In the genomic region with DNA sequence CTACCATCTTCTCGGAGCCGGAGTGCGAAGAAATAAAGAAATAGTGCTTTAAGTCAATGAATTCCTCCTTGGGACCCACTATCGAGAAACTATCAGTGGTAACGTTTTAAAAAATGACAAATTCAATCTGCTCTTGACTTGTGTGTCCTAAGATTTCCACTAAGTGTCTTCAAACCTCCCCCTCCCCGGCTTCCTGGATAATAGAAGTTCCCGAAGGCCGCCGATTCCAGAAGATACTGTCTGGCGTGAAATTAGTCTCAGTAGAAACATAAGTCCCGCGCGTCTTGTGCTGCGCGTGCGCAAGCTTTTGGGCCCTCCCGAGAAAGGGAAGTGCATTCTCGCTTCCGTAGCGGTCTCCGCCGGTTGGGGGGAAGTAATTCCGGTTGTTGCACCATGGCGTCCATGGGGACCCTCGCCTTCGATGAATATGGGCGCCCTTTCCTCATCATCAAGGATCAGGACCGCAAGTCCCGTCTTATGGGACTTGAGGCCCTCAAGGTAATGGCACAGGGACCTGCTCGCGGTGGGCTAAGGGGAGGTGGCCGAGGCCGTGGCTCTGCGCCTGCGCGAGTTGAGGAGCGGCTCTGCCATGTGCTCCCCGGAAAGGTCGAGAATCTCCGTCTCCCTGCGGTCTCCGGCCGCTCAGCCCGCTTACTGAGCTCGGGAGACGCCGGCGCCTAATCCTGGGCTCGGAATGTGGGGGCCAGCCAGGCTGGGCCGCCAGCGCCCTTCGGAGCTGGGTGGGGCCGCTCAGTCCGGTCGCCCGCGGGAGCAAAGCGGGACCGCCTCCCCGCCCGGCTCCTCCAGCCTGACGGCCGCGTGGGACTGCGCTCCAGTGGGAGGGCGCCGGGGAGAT, we compare ENCODE assay signal across 8 cellular contexts. TPM values are rescaled to one million over a fixed set of nuclear protein-coding genes. Genes with fewer than 3 reads are reported as not detected.
DNase-seq lines count a peak whose midpoint lies in the region; ATAC-seq, FAIRE-seq and TF ChIP-seq lines count a peak whose summit lies in the region.

Gene CCT5 (plus strand): TSS at position 333 of the 856 bp plus-strand sequence. CDS start 61 bp downstream, at position 394.

- H3K23ac ChIP-seq in H1 (ENCODE audit: insufficient read length): no peak within 1 kb of the TSS
- peak within 1 kb of the TSS; percentile 67 to 86 for H3K23ac ChIP-seq in mesenchymal stem cell (ENCODE audit: low read length in 2 of 2)

- no peak within 1 kb of the TSS for H2BK20ac ChIP-seq in H1 (ENCODE audit: low read length)

- no peak for TF ChIP-seq RAD21 in H1 (IDR thresholded peaks at IDR 0.05 in 1 of 2, conservative IDR thresholded peaks at IDR 0.05 in 1 of 2; ENCODE audit: low read depth in 2 of 2, low read length in 2 of 2)

- H2AK5ac ChIP-seq in H1 (ENCODE audit: low read depth, low read length) (peak within 1 kb of the TSS; percentile 84), mesenchymal stem cell (ENCODE audit: low read length, severe bottlenecking) (no peak within 1 kb of the TSS)

- peak within 1 kb of the TSS; percentile 90 to 97 for H3K4me2 ChIP-seq in H1 (ENCODE audit: insufficient read depth in 1 of 2, low read depth in 2 of 2, low read length in 2 of 2)
- peak within 1 kb of the TSS; percentile 64 for H3K4me2 ChIP-seq in mesenchymal stem cell (ENCODE audit: low read length, poor library complexity, severe bottlenecking)

- peak; percentile 86 to 91 for TF ChIP-seq POLR2A in H1 (IDR thresholded peaks at IDR 0.05; ENCODE audit: control extremely low read depth in 1 of 2, low read depth in 2 of 2, low read length in 2 of 2)

- H4K8ac ChIP-seq in H1 (ENCODE audit: extremely low read depth, insufficient read depth, low read length): peak within 1 kb of the TSS; percentile 97; the same call in 1 of the 2 replicates
- H4K8ac ChIP-seq in mesenchymal stem cell (ENCODE audit: low read length): peak within 1 kb of the TSS; percentile 100

- H3K4me1 ChIP-seq in H1 (replicated peaks in 1 of 4; ENCODE audit: control insufficient read depth in 3 of 4, insufficient read depth in 4 of 4, low read length in 3 of 4) (peaks cover 3 to 7% (median 5%) of the 10 kb centered on the region in 4 experiments; a peak in 4 of 7 replicates), mesenchymal stem cell (ENCODE audit: control insufficient read depth, insufficient read depth, low read depth, low read length) (peaks cover 15% of the 10 kb centered on the region)

- POLR2A ChIA-PET in H1 (lab: Charles Lee; ENCODE audit: partially characterized antibody): interaction anchor here (0.7 to 6.8 kb wide), 28 partner anchors 10 to 420 kb away, joined by 3 to 128 read pairs (median 4); partner anchors contain the start of gene MARCHF6

- 1% methylated on average over 67 of the region's 67 CpGs; no CpG with 5 or more reads in 1 of the 2 experiments for WGBS in H1 (ENCODE audit: extremely low coverage in 1 of 2, insufficient coverage in 1 of 2, insufficient read length in 1 of 2, insufficient replicate concordance in 2 of 2, low coverage in 1 of 2, low lambda C conversion rate in 2 of 2, missing lambda C conversion rate in 1 of 2), 2 experiments
- WGBS in mesenchymal stem cell: under 1% methylated on average over 65 of the region's 67 CpGs

- H2AFZ ChIP-seq in H1 (ENCODE audit: low read length): peak within 1 kb of the TSS; percentile 87; the same call in 1 of the 2 replicates
- peak within 1 kb of the TSS; percentile 95 for H2AFZ ChIP-seq in mesenchymal stem cell (ENCODE audit: low read depth, low read length)

- ATAC-seq in GM21360 (IDR thresholded peaks at IDR 0.05; ENCODE audit: unreplicated experiment): peak; percentile 79

- peak within 1 kb of the TSS; percentile 94 for H4K91ac ChIP-seq in H1 (replicated peaks; ENCODE audit: insufficient read length, low read length)
- H4K91ac ChIP-seq in mesenchymal stem cell (ENCODE audit: low read length): peak within 1 kb of the TSS; percentile 91

- H3K4me3 ChIP-seq in H1 (ENCODE audit: extremely low read depth in 1 of 4, insufficient read depth in 2 of 4, low read depth in 3 of 4, low read length in 4 of 4) (peak within 1 kb of the TSS; percentile 92 to 100 (median 94)), mesenchymal stem cell (ENCODE audit: insufficient read depth in 1 of 2, low read depth in 1 of 2, low read length in 2 of 2) (peak within 1 kb of the TSS; percentile 88 to 96)

- H3K9ac ChIP-seq in H1 (replicated peaks in 1 of 4; ENCODE audit: extremely low read depth in 1 of 4, low read depth in 3 of 4, low read length in 3 of 4) (peak within 1 kb of the TSS; percentile 97 to 100 (median 98)), mesenchymal stem cell (ENCODE audit: low read length) (peak within 1 kb of the TSS; percentile 100)

- no peak within 1 kb of the TSS for H2BK15ac ChIP-seq in H1 (ENCODE audit: low read length)
- peak within 1 kb of the TSS; percentile 92 for H2BK15ac ChIP-seq in mesenchymal stem cell (ENCODE audit: low read depth, poor library complexity, severe bottlenecking)

- H3K9me3 ChIP-seq in H1 (ENCODE audit: insufficient read depth in 2 of 2, low read depth in 1 of 2, low read length in 1 of 2) (no peaks in the 10 kb centered on the region), mesenchymal stem cell (ENCODE audit: control insufficient read depth, low read length) (no peaks in the 10 kb centered on the region)

- FAIRE-seq in H1 (lab: Jason Lieb, UNC): no peak

- peaks cover 2% of the 10 kb centered on the region; the same call in 1 of the 2 replicates for H3K79me1 ChIP-seq in H1 (ENCODE audit: low read depth, low read length)
- peaks cover 17% of the 10 kb centered on the region for H3K79me1 ChIP-seq in mesenchymal stem cell (replicated peaks; ENCODE audit: low read length, poor library complexity, severe bottlenecking)

- H2BK5ac ChIP-seq in H1 (ENCODE audit: low read depth, low read length) (peak within 1 kb of the TSS; percentile 99), mesenchymal stem cell (ENCODE audit: low read depth, low read length, poor library complexity, severe bottlenecking) (peak within 1 kb of the TSS; percentile 95)

- H3K36me3 ChIP-seq in H1 (ENCODE audit: control insufficient read depth in 2 of 4, insufficient read depth in 4 of 4, low read length in 3 of 4): peaks cover 11 to 31% (median 20%) of the 10 kb centered on the region in 4 experiments
- peaks cover 0 to 29% of the 10 kb centered on the region in 2 experiments for H3K36me3 ChIP-seq in mesenchymal stem cell (ENCODE audit: control insufficient read depth in 1 of 2, insufficient read depth in 2 of 2, low read depth in 1 of 2, low read length in 2 of 2)

- peak within 1 kb of the TSS; percentile 96 for H3K56ac ChIP-seq in H1 (replicated peaks; ENCODE audit: insufficient read length, low read depth, low read length)

- H2BK12ac ChIP-seq in H1 (ENCODE audit: low read depth, low read length): peak within 1 kb of the TSS; percentile 35; the same call in 1 of the 2 replicates
- H2BK12ac ChIP-seq in mesenchymal stem cell (ENCODE audit: low read length in 2 of 2): peak within 1 kb of the TSS in 1 of 2 experiments; percentile 28

- peak in 1 of 2 experiments; percentile 97; a peak in 2 of 3 replicates for TF ChIP-seq EP300 in H1 (IDR thresholded peaks at IDR 0.05; ENCODE audit: borderline replicate concordance in 1 of 2, low read depth in 2 of 2, low read length in 2 of 2)

- H3K27ac ChIP-seq in H1 (ENCODE audit: low read depth, low read length) (peak within 1 kb of the TSS; percentile 96), mesenchymal stem cell (ENCODE audit: low read length, poor library complexity, severe bottlenecking) (peak within 1 kb of the TSS; percentile 97)

- peak within 1 kb of the TSS; percentile 97 for H3K14ac ChIP-seq in H1 (ENCODE audit: insufficient read length)
- H3K14ac ChIP-seq in mesenchymal stem cell (ENCODE audit: low read length in 2 of 2): peak within 1 kb of the TSS in 1 of 2 experiments; percentile 71

- peak within 1 kb of the TSS; percentile 99 for H4K5ac ChIP-seq in H1 (ENCODE audit: insufficient read length, low read depth, low read length)

- no peak for TF ChIP-seq CTCF in H1 (IDR thresholded peaks at IDR 0.05; ENCODE audit: control extremely low read depth in 1 of 3, insufficient read depth in 1 of 3, low read depth in 1 of 3, low read length in 3 of 3)

- peak within 1 kb of the TSS; percentile 29 for H2BK120ac ChIP-seq in H1 (replicated peaks; ENCODE audit: low read depth, low read length)
- H2BK120ac ChIP-seq in mesenchymal stem cell (ENCODE audit: low read depth, low read length): peak within 1 kb of the TSS; percentile 93

- H3K18ac ChIP-seq in H1 (ENCODE audit: extremely low read depth, low read length) (peak within 1 kb of the TSS; percentile 98), mesenchymal stem cell (ENCODE audit: low read depth in 1 of 2, low read length in 2 of 2) (peak within 1 kb of the TSS; percentile 89 to 96)

- H3K79me2 ChIP-seq in H1 (ENCODE audit: control insufficient read depth in 1 of 2, insufficient read depth in 2 of 2, low read length in 2 of 2): peaks cover 35 to 67% of the 10 kb centered on the region in 2 experiments

- H3K23me2 ChIP-seq in H1 (ENCODE audit: low read depth, low read length): peaks cover 13% of the 10 kb centered on the region

- H3K4ac ChIP-seq in H1 (replicated peaks; ENCODE audit: insufficient read length, low read depth, low read length): peak within 1 kb of the TSS; percentile 86
- peak within 1 kb of the TSS; percentile 92 to 95 for H3K4ac ChIP-seq in mesenchymal stem cell (ENCODE audit: low read depth in 1 of 2, low read length in 2 of 2)

- CTCF ChIA-PET in H1 (lab: Charles Lee; ENCODE audit: partially characterized antibody): interaction anchor here (0.6 to 1.6 kb wide), 3 partner anchors 27 to 49 kb away, joined by 4 to 5 read pairs (median 4); no protein-coding TSS in a partner anchor

- H4K20me1 ChIP-seq in H1 (replicated peaks in 1 of 2; ENCODE audit: control insufficient read depth in 1 of 2, insufficient read depth in 2 of 2, low read length in 2 of 2): peaks cover 10 to 17% of the 10 kb centered on the region in 2 experiments

- DNase-seq in COLO668 (lab: John Stamatoyannopoulos, UW; ENCODE audit: unreplicated experiment) (peak; percentile 97), HT1080 (ENCODE audit: low read depth) (peak; percentile 94), NOMO-1 treated with DMSO at 0.1 percent for 48 hours (lab: John Stamatoyannopoulos, UW; ENCODE audit: unreplicated experiment) (peak; percentile 100), H1 (ENCODE audit: low read depth in 1 of 2, low spot score in 2 of 2) (peak; percentile 77 to 88), mesenchymal stem cell (peak; percentile 99)
- DNase-seq in activated CD8-positive, alpha-beta memory T cell treated with anti-CD3 and anti-CD28 coated beads for 48 hours (ENCODE audit: low read depth in 2 of 3, low spot score in 2 of 3): peak; percentile 70 to 86 (median 80)
- peak; percentile 82 for DNase-seq in stimulated activated CD8-positive, alpha-beta memory T cell treated with anti-CD3 and anti-CD28 coated beads, Interleukin-12 subunit alpha, Interleukin-12 subunit beta, amount 100 ng/mL, for 4 hours (ENCODE audit: low read depth)

- no peaks in the 10 kb centered on the region for H3K27me3 ChIP-seq in H1 (replicated peaks in 1 of 4; ENCODE audit: control insufficient read depth in 3 of 4, extremely low read depth in 1 of 4, insufficient read depth in 3 of 4, low read length in 3 of 4)
- no peaks in the 10 kb centered on the region for H3K27me3 ChIP-seq in mesenchymal stem cell (ENCODE audit: control insufficient read depth in 1 of 2, insufficient read depth in 1 of 2, low read length in 2 of 2)

RNA-seq across cellular contexts. Expression of gene CCT5, which starts in this region (rescaled TPM):
- 1,655 and 1,707 TPM in 2 replicates for total RNA-seq in HT1080 (2014; rRNA removed; shearing (Covaris generic))
- polyA plus RNA-seq in HT1080 (2015; cell fraction: cytosol; rRNA removed): 977 and 997 TPM in 2 replicates
- 1,249 and 1,506 TPM in 2 replicates for polyA plus RNA-seq in HT1080 (2015; cell fraction: nucleus; rRNA removed)
- 509 and 549 TPM in 2 replicates for total RNA-seq in H1 (2021; fragmentation: NEBNext Ultra II Directional; extraction: Animal tissue kit (Norgen Biotek cat#: 25700))
- 289 and 425 TPM in 2 replicates for polyA plus RNA-seq in H1 (2011; rRNA removed)
- 641 TPM for polyA plus RNA-seq in H1 (2011; cell fraction: cytosol; rRNA removed)
- 306 TPM for polyA plus RNA-seq in H1 (2011; cell fraction: nucleus; rRNA removed)
- 656 to 704 TPM (median 681 TPM) in 4 replicates for polyA plus RNA-seq in H1 (2012, experiment 1 of 2)
- polyA plus RNA-seq in H1 (2012, experiment 2 of 2): 59.9 TPM
- 272 TPM for polyA plus RNA-seq in H1 (2013, experiment 1 of 2)
- 276 TPM for polyA plus RNA-seq in H1 (2013, experiment 2 of 2)
- polyA minus RNA-seq in H1 (2011; rRNA and poly(A)+ RNA removed): 818 and 1,012 TPM in 2 replicates
- 353 TPM for polyA minus RNA-seq in H1 (2011; cell fraction: cytosol; rRNA and poly(A)+ RNA removed)
- polyA minus RNA-seq in H1 (2011; cell fraction: nucleus; rRNA and poly(A)+ RNA removed): 297 TPM
- 121 TPM for polyA plus RNA-seq in mesenchymal stem cell (2013, experiment 1 of 2)
- 123 TPM for polyA plus RNA-seq in mesenchymal stem cell (2013, experiment 2 of 2)

Comparison
In these comparisons a context has a peak if more than half of its experiments do, and no peak if none do; other contexts are left out.
1. Peak in every context shown above with its lines: DNase-seq, ATAC-seq, H3K4me3 ChIP-seq and H3K27ac ChIP-seq.